Comparison of ENCODE assay signal across 8 cellular contexts in genomic region chr9:93184439-93185221, GRCh38. TPM values are rescaled to one million over a fixed set of nuclear protein-coding genes. Genes with fewer than 3 reads are reported as not detected.
DNase-seq lines count a peak whose midpoint lies in the region; ATAC-seq, FAIRE-seq and TF ChIP-seq lines count a peak whose summit lies in the region.

No MANE protein-coding gene starts in this region.

- H3K27ac ChIP-seq in A549 (peak overlapping the region; percentile 79 to 97), HL-60 (replicated peaks) (no peak overlapping the region), angular gyrus (ENCODE audit: low read depth, low read length) (peak overlapping the region; percentile 13)

- TF ChIP-seq CTCF in A549 (IDR thresholded peaks at IDR 0.05) = no peak
- no peak for TF ChIP-seq CTCF in HL-60 (IDR thresholded peaks at IDR 0.05; ENCODE audit: insufficient read depth, low read length)

- ATAC-seq in A549 (peak; percentile 63 to 65), memory B cell (ENCODE audit: low read depth) (peak; percentile 16), GM21526 (IDR thresholded peaks at IDR 0.05; ENCODE audit: low FRiP score, unreplicated experiment) (no peak)

- no peaks in the 10 kb centered on the region for H3K9me3 ChIP-seq in A549

- no peak for TF ChIP-seq POLR2A in A549 (IDR thresholded peaks at IDR 0.05; ENCODE audit: low read length)

- no peaks in the 10 kb centered on the region for H3K36me3 Mint-ChIP-seq in memory B cell

- peak in 1 of 2 experiments; percentile 69 for DNase-seq in A549 (ENCODE audit: low read depth in 1 of 2, low spot score in 1 of 2)
- DNase-seq in HL-60 (ENCODE audit: low read depth in 1 of 2, low spot score in 1 of 2) = no peak
- DNase-seq in memory B cell (ENCODE audit: low spot score in 2 of 2) = peak in 1 of 2 donors; percentile 35
- DNase-seq in urothelium cell line (ENCODE audit: low spot score) = peak; percentile 57
- no peak for DNase-seq in activated effector memory CD4-positive, alpha-beta T cell treated with anti-CD3 and anti-CD28 coated beads, Interleukin-2, amount 50 U/mL, for 16 hours
- no peak for DNase-seq in NCI-H446 treated with DMSO at 0.1 percent for 48 hours (lab: John Stamatoyannopoulos, UW)

- FAIRE-seq in A549 (lab: Jason Lieb, UNC) = no peak
- FAIRE-seq in urothelium cell line (lab: Jason Lieb, UNC) = no peak

- TF ChIP-seq EP300 in A549 (IDR thresholded peaks at IDR 0.05) = no peak

- peaks cover 7% of the 10 kb centered on the region for H3K4me1 Mint-ChIP-seq in memory B cell

- 91% methylated on average over 31 of the region's 87 CpGs for WGBS in A549 (ENCODE audit: missing lambda C conversion rate)

- H3K4me2 ChIP-seq in A549 = peak overlapping the region; percentile 98

- peak overlapping the region; percentile 77 for H3K4me3 Mint-ChIP-seq in memory B cell

- peaks cover 35% of the 10 kb centered on the region for H3K27me3 Mint-ChIP-seq in memory B cell

- H3K4me3 ChIP-seq in A549 (peak overlapping the region; percentile 82), HL-60 (replicated peaks; ENCODE audit: insufficient read depth, low read length) (peak overlapping the region; percentile 29; the same call in 1 of the 2 replicates)

- POLR2A ChIA-PET in A549 (lab: Yijun Ruan, JAX) = no interaction called here

- no peak overlapping the region for H3K27ac Mint-ChIP-seq in memory B cell

- CTCF ChIA-PET in A549 (lab: Yijun Ruan, JAX) = no interaction called here

- no peaks in the 10 kb centered on the region for H3K9me3 Mint-ChIP-seq in memory B cell

- TF ChIP-seq RAD21 in A549 (conservative IDR thresholded peaks at IDR 0.05 in 1 of 2, IDR thresholded peaks at IDR 0.05 in 1 of 2) = no peak

- 0 out of 3 replicates have a peak, but pooled peaks cover 3% of the 10 kb centered on the region for H3K4me1 ChIP-seq in A549

- peaks cover 57% of the 10 kb centered on the region for H3K27me3 ChIP-seq in HL-60 (ENCODE audit: insufficient read depth, poor library complexity, severe bottlenecking)

TF ChIP-seq in A549, 52 proteins besides CTCF, POLR2A, EP300 and RAD21:
- TF ChIP-seq TFCP2L1 (CRISPR knock-in tag; IDR thresholded peaks at IDR 0.05) (no peak), JUNB (IDR thresholded peaks at IDR 0.05) (no peak), CBX2 (IDR thresholded peaks at IDR 0.05; ENCODE audit: borderline replicate concordance, low read depth) (no peak), MYC (IDR thresholded peaks at IDR 0.05; ENCODE audit: borderline replicate concordance, low read length) (no peak), E2F6 (IDR thresholded peaks at IDR 0.05; ENCODE audit: borderline replicate concordance, low read depth) (no peak), RNF2 (IDR thresholded peaks at IDR 0.05; ENCODE audit: borderline replicate concordance, low read depth) (no peak), ZFP36 (IDR thresholded peaks at IDR 0.05; ENCODE audit: borderline replicate concordance, partially characterized antibody) (no peak), PHF8 (IDR thresholded peaks at IDR 0.05; ENCODE audit: borderline replicate concordance, low read depth) (no peak), KDM1A (IDR thresholded peaks at IDR 0.05; ENCODE audit: low read depth) (no peak), HOXA7 (CRISPR knock-in tag; IDR thresholded peaks at IDR 0.05) (no peak), SREBF2 (IDR thresholded peaks at IDR 0.05) (no peak)
TF ChIP-seq in A549: peak in this region for 0.

RNA-seq across cellular contexts. Expression of gene WNK2, which starts 0.7 kb away (rescaled TPM):
- 2.1 and 2.6 TPM in 2 replicates for polyA plus RNA-seq in A549 (2011; rRNA removed)
- polyA plus RNA-seq in A549 (2012; cell fraction: cytosol; rRNA removed) = 6.6 and 7.5 TPM in 2 replicates
- 24.3 and 32.3 TPM in 2 replicates for polyA plus RNA-seq in A549 (2012; cell fraction: nucleus; rRNA removed)
- polyA plus RNA-seq in A549 (2017; fragmentation: RNase III; extraction: RNeasy Plus Mini Kit Qiagen cat#74134 plus additional on column Dnase treatment) = 6.7 to 7.1 TPM (median 7.1 TPM) in 3 replicates
- 3.1 and 3.5 TPM in 2 replicates for polyA minus RNA-seq in A549 (2011; rRNA and poly(A)+ RNA removed)

RNA-seq across cellular contexts. Expression of gene NINJ1, which starts 50.6 kb away (rescaled TPM):
- polyA plus RNA-seq in A549 (2011; rRNA removed) (27.0 and 37.9 TPM in 2 replicates), A549 (2017; fragmentation: RNase III; extraction: RNeasy Plus Mini Kit Qiagen cat#74134 plus additional on column Dnase treatment) (60.4 to 69.6 TPM (median 62.0 TPM) in 3 replicates)
- polyA plus RNA-seq in A549 (2012; cell fraction: cytosol; rRNA removed) = 54.7 and 84.0 TPM in 2 replicates
- polyA plus RNA-seq in A549 (2012; cell fraction: nucleus; rRNA removed) = 42.3 and 55.7 TPM in 2 replicates
- 16.0 and 23.0 TPM in 2 replicates for polyA minus RNA-seq in A549 (2011; rRNA and poly(A)+ RNA removed)
